ENCODE assay signal across 23 cellular contexts in the genomic region with DNA sequence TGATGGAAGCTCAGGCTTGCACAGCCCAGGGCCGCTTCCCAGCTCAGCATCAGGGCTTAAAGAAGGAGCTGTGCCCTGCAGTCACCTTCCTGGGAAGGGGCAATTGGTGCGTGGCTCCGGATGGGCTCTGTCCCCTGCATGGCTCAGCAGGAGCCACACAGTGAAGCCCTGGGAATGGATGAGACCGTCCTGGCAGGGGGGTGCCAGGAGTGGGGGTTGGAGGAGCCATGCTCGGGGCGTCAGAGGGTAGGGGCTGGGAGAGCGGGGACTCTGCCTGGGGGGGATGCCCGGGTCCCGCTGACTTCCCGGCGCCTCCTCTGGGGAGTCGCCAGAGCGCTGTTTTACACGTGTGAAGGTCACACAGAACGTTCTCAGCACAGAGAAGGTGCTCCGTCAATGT.
"Had no signal": no experiment of that assay in that cellular context is flagged by ENCODE, and none has a peak within 500 bp of the region (broad histone marks: within the 10 kb centered on the region; RNA-seq: fewer than 3 reads in every experiment).

No MANE protein-coding gene starts in this region.

- H3K36me3 ChIP-seq: gastrocnemius medialis, ovary, transverse colon had no signal

- DNase-seq: activated B cell treated with CpG ODN at 0.5 μM for 24 hours; activated CD4-positive, alpha-beta T cell treated with anti-CD3 and anti-CD28 coated beads, Interleukin-2, amount 50 U/mL, for 4 hours; activated CD8-positive, alpha-beta memory T cell treated with anti-CD3 and anti-CD28 coated beads for 24 hours; activated gamma-delta T cell treated with Interleukin-2 at 50 U/mL for 16 hours; activated naive CD4-positive, alpha-beta T cell treated with anti-CD3 and anti-CD28 coated beads, Interleukin-2, amount 50 U/mL, for 16 hours; amniotic stem cell; brain microvascular endothelial cell; dorsolateral prefrontal cortex; effector memory CD8-positive, alpha-beta T cell; erythroblast; gastrocnemius medialis; glutamatergic neuron; mammary epithelial cell; ovary; sigmoid colon; small intestine; stimulated activated CD4-positive, alpha-beta T cell treated with anti-CD3 and anti-CD28 coated beads, Interleukin-1b, Interleukin-23, amount 100 ng/mL, for 48 hours; stimulated activated naive CD4-positive, alpha-beta T cell; T-cell; transverse colon had no signal

- H3K27me3 ChIP-seq: brain microvascular endothelial cell, dorsolateral prefrontal cortex, gastrocnemius medialis, ovary, sigmoid colon, transverse colon had no signal

- H3K4me3 Mint-ChIP-seq: activated B cell treated with CpG ODN at 0.5 μM for 24 hours; effector memory CD8-positive, alpha-beta T cell; nephron; T-cell had no signal

- H3K27ac Mint-ChIP-seq: activated B cell treated with CpG ODN at 0.5 μM for 24 hours, nephron, progenitor cell of endocrine pancreas, T-cell had no signal

- H3K27ac ChIP-seq: brain microvascular endothelial cell, dorsolateral prefrontal cortex, gastrocnemius medialis, ovary, sigmoid colon, transverse colon had no signal

- H3K27me3 Mint-ChIP-seq: effector memory CD8-positive, alpha-beta T cell; progenitor cell of endocrine pancreas; T-cell had no signal

- H3K4me3 ChIP-seq: dorsolateral prefrontal cortex, gastrocnemius medialis, ovary, sigmoid colon, transverse colon had no signal

- ATAC-seq: effector memory CD8-positive, alpha-beta T cell; gastrocnemius medialis; left ventricle myocardium superior; T-cell had no signal

- H3K36me3 Mint-ChIP-seq: T-cell had no signal

- H3K9me3 Mint-ChIP-seq: activated B cell treated with CpG ODN at 0.5 μM for 24 hours; effector memory CD8-positive, alpha-beta T cell; nephron had no signal

- H3K9me3 ChIP-seq: gastrocnemius medialis, ovary, sigmoid colon, transverse colon had no signal
